10 cellular contexts compared by ENCODE assay signal in genomic region chr20:35697696-35698297, GRCh38. TPM values are rescaled to one million over a fixed set of nuclear protein-coding genes. Genes with fewer than 3 reads are reported as not detected.
A peak's percentile ranks its signal among the peaks of the same experiment; 100 is the strongest.
DNase-seq lines count a peak whose midpoint lies in the region; ATAC-seq, FAIRE-seq and TF ChIP-seq lines count a peak whose summit lies in the region.
"Had no signal": no experiment of that assay in that cellular context is flagged by ENCODE, and none has a peak within 500 bp of the region (broad histone marks: within the 10 kb centered on the region; RNA-seq: fewer than 3 reads in every experiment).

No MANE protein-coding gene starts in this region.

- DNase-seq in PC-9 (no peak), epithelial cell of proximal tubule (ENCODE audit: low read depth) (no peak), pancreas (no peak), putamen (ENCODE audit: low spot score) (no peak), GM10266 (ENCODE audit: extremely low spot score) (no peak), SHP77 treated with DMSO at 0.1 percent for 48 hours (lab: John Stamatoyannopoulos, UW) (no peak)
- DNase-seq: NCI-H2081 had no signal

- TF ChIP-seq CTCF in DOHH2 (IDR thresholded peaks at IDR 0.05; ENCODE audit: low read depth, low read length, poor library complexity, severe bottlenecking) (no peak), PC-9 (conservative IDR thresholded peaks at IDR 0.05) (no peak), epithelial cell of proximal tubule (conservative IDR thresholded peaks at IDR 0.05; ENCODE audit: low read depth, low read length) (no peak), pancreas (IDR thresholded peaks at IDR 0.05) (no peak), GM10266 (IDR thresholded peaks at IDR 0.05; ENCODE audit: control insufficient read depth, insufficient read depth, low read depth, missing control alignments) (no peak)

- no peak for FAIRE-seq in pancreas (lab: Jason Lieb, UNC)

- peaks cover 37% of the 10 kb centered on the region for H3K79me2 ChIP-seq in DOHH2 (ENCODE audit: control insufficient read depth, low read length)
- peaks cover 36% of the 10 kb centered on the region for H3K79me2 ChIP-seq in PC-9 (ENCODE audit: low read depth)

- H2AFZ ChIP-seq in PC-9, result no peak overlapping the region

- H3K36me3 ChIP-seq in DOHH2 (ENCODE audit: control insufficient read depth, low read length) (peaks cover 48% of the 10 kb centered on the region), PC-9 (ENCODE audit: low read depth) (peaks cover 16% of the 10 kb centered on the region; the same call in 1 of the 2 replicates), pancreas (peaks cover 0 to 24% (median 0%) of the 10 kb centered on the region in 3 donors)

- H3F3A ChIP-seq in DOHH2 (ENCODE audit: control insufficient read depth, insufficient read depth) (peaks cover 29% of the 10 kb centered on the region), PC-9 (ENCODE audit: insufficient read depth, low read depth) (peaks cover 34% of the 10 kb centered on the region)

- no peaks in the 10 kb centered on the region for H3K27me3 ChIP-seq in DOHH2 (ENCODE audit: control insufficient read depth, low read length)
- no peaks in the 10 kb centered on the region for H3K27me3 ChIP-seq in PC-9 (ENCODE audit: insufficient read depth, low read depth)
- no peaks in the 10 kb centered on the region for H3K27me3 ChIP-seq in pancreas
- H3K27me3 ChIP-seq: adrenal gland had no signal

- POLR2A ChIA-PET in PC-9 (lab: Charles Lee; ENCODE audit: unreplicated experiment), result no interaction called here

- H3K4me1 ChIP-seq in DOHH2 (ENCODE audit: control insufficient read depth, low read length) (peaks cover 29% of the 10 kb centered on the region), PC-9 (replicated peaks; ENCODE audit: insufficient read depth) (peaks cover 25% of the 10 kb centered on the region), pancreas (peaks cover 0 to 15% (median 6%) of the 10 kb centered on the region in 3 donors)

- H3K4me2 ChIP-seq in DOHH2 (ENCODE audit: low read length), result peak overlapping the region; percentile 84
- peak overlapping the region; percentile 83 for H3K4me2 ChIP-seq in PC-9

- intact Hi-C loops in PC-9 (cut with micrococcal nuclease; ENCODE audit: unreplicated experiment), result loop anchor here (5.0 kb wide), 2 partner anchors 80 to 230 kb away; partner anchors contain the start of gene SPAG4
- intact Hi-C loops in pancreas (cut with DNase I), result no loop called here

- no peak for ATAC-seq in pancreas
- no peak for ATAC-seq in GM21786 (IDR thresholded peaks at IDR 0.05; ENCODE audit: unreplicated experiment)

- WGBS in pancreas, 2 donors, result 40 to 44% methylated on average over 9 of the region's 9 CpGs

- H3K4me3 ChIP-seq in DOHH2 (ENCODE audit: low read length), result peak overlapping the region; percentile 97
- peak overlapping the region; percentile 96; the same call in 1 of the 2 replicates for H3K4me3 ChIP-seq in PC-9
- peak overlapping the region; percentile 84 for H3K4me3 ChIP-seq in epithelial cell of proximal tubule (ENCODE audit: low read depth, low read length)
- peak overlapping the region in 3 of 4 donors; percentile 69 to 93 (median 89) for H3K4me3 ChIP-seq in pancreas

- H3K9me2 ChIP-seq in DOHH2 (replicated peaks; ENCODE audit: control insufficient read depth, low read length) (no peaks in the 10 kb centered on the region), PC-9 (ENCODE audit: insufficient read depth) (no peaks in the 10 kb centered on the region)

- no TSS peak for BruUV-seq in PC-9 (replicated peaks; lab: Mats Ljungman, UMichigan)

- CTCF ChIA-PET in PC-9 (lab: Charles Lee), result interaction anchor here (0.6 kb wide), 1 partner anchor 257 kb away, joined by 4 read pairs; no protein-coding TSS in a partner anchor

- H4K20me1 ChIP-seq in DOHH2 (ENCODE audit: control insufficient read depth, insufficient read depth, low read depth, low read length), result no peaks in the 10 kb centered on the region
- peaks cover 25% of the 10 kb centered on the region for H4K20me1 ChIP-seq in PC-9 (ENCODE audit: insufficient read depth)

- H3K9me3 ChIP-seq in DOHH2 (ENCODE audit: control insufficient read depth, insufficient read depth, low read length), result no peaks in the 10 kb centered on the region
- no peaks in the 10 kb centered on the region for H3K9me3 ChIP-seq in PC-9 (ENCODE audit: insufficient read depth, low read depth)
- H3K9me3 ChIP-seq in pancreas, result no peaks in the 10 kb centered on the region
- H3K9me3 ChIP-seq: adrenal gland had no signal

- H3K27ac ChIP-seq in DOHH2 (ENCODE audit: low read depth, low read length) (no peak overlapping the region), PC-9 (no peak overlapping the region), pancreas (no peak overlapping the region)

RNA-seq across cellular contexts. Expression of gene NFS1, which starts 1.4 kb away (rescaled TPM):
- total RNA-seq in PC-9 (2021), result 56.9 and 65.0 TPM in 2 replicates
- 10.3 and 39.9 TPM in 2 replicates for total RNA-seq in epithelial cell of proximal tubule
- 10 to 100 TPM; 11.0 to 19.5 (median 12.8) TPM for total RNA-seq in pancreas
- polyA plus RNA-seq in pancreas, result 10 to 100 TPM; 23.8 to 34.8 TPM

RNA-seq across cellular contexts. Expression of gene ROMO1, which starts 1.4 kb away (rescaled TPM):
- total RNA-seq in PC-9 (2021), result 175 and 271 TPM in 2 replicates
- total RNA-seq in epithelial cell of proximal tubule, result 523 and 938 TPM in 2 replicates
- 10 to 100 TPM; 38.6 to 65.1 (median 62.0) TPM for total RNA-seq in pancreas
- 100 to 1,000 TPM; 275 to 310 TPM for polyA plus RNA-seq in pancreas

RNA-seq across cellular contexts. Expression of gene CPNE1, which starts 33.1 kb away (rescaled TPM):
- total RNA-seq in PC-9 (2021) (271 and 311 TPM in 2 replicates), epithelial cell of proximal tubule (22.5 and 177 TPM in 2 replicates), pancreas (100 to 1,000 TPM in 1 of 6 donors, 10 to 100 TPM in 5; 59.7 to 100 (median 70.6) TPM)
- 100 to 1,000 TPM; 131 to 138 TPM for polyA plus RNA-seq in pancreas

RNA-seq across cellular contexts. Expression of gene RBM12, which starts 33.1 kb away (rescaled TPM):
- total RNA-seq in PC-9 (2021) (46.9 and 81.2 TPM in 2 replicates), epithelial cell of proximal tubule (46.3 and 47.3 TPM in 2 replicates), pancreas (10 to 100 TPM; 21.0 to 46.7 (median 28.3) TPM)
- 1 to 10 TPM; 6.2 to 9.7 TPM for polyA plus RNA-seq in pancreas

RNA-seq across cellular contexts. Expression of gene RBM39, which starts 44.3 kb away (rescaled TPM):
- total RNA-seq in PC-9 (2021), result 354 and 379 TPM in 2 replicates
- 117 and 148 TPM in 2 replicates for total RNA-seq in epithelial cell of proximal tubule
- total RNA-seq in pancreas, result 100 to 1,000 TPM in 4 of 6 donors, 10 to 100 TPM in 2; 98.7 to 200 (median 127) TPM
- 100 to 1,000 TPM; 255 to 426 TPM for polyA plus RNA-seq in pancreas
